Comparison of ENCODE assay signal across 8 cellular contexts in the genomic region with DNA sequence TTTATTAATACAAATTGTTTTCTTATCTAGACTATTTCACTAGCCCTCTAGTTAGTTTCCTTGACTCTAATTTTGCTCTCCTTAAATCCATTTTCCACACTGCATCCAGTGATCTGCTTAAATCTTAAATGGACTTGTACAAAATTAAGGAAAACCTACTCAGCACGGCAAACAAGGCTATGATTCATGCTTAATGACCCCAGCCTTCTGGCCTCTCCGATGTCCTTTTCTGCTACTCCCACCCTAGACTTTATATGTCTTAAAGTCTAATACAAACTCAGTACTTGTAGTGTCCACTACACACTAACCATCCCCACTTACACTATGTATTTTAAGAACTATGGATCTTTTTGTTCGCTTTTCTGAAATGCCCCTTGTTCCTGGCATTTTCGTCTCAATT. TPM values are rescaled to one million over a fixed set of nuclear protein-coding genes. Genes with fewer than 3 reads are reported as not detected.
DNase-seq lines count a peak whose midpoint lies in the region; ATAC-seq, FAIRE-seq and TF ChIP-seq lines count a peak whose summit lies in the region.
"Had no signal": no experiment of that assay in that cellular context is flagged by ENCODE, and none has a peak within 500 bp of the region (broad histone marks: within the 10 kb centered on the region; RNA-seq: fewer than 3 reads in every experiment).

No MANE protein-coding gene starts in this region.

- H4K20me1 ChIP-seq in fibroblast of lung (ENCODE audit: control insufficient read depth, extremely low read depth, insufficient read depth, low read length): no peaks in the 10 kb centered on the region

- H3K4me2 ChIP-seq in fibroblast of lung (ENCODE audit: extremely low read depth, insufficient read depth, low read length): peak overlapping the region; percentile 82

- ATAC-seq in HG03139 (IDR thresholded peaks at IDR 0.05; ENCODE audit: unreplicated experiment): no peak

- H3K36me3 ChIP-seq in fibroblast of lung (ENCODE audit: control insufficient read depth, insufficient read depth, low read length): no peaks in the 10 kb centered on the region

- H3K9me3 ChIP-seq in fibroblast of lung (ENCODE audit: control insufficient read depth, insufficient read depth, low read depth, low read length): no peaks in the 10 kb centered on the region

- peaks cover 79% of the 10 kb centered on the region for H3K79me2 ChIP-seq in fibroblast of lung (ENCODE audit: control insufficient read depth, insufficient read depth, low read length)

- DNase-seq in RCC 7860 (ENCODE audit: low spot score) (no peak), fibroblast of lung (ENCODE audit: low read depth in 2 of 2) (peak; percentile 53), skeletal muscle cell (ENCODE audit: low read depth) (no peak), H4 (ENCODE audit: low spot score) (no peak), SHP77 treated with DMSO at 0.1 percent for 48 hours (lab: John Stamatoyannopoulos, UW) (no peak)
- DNase-seq: NCI-H146 had no signal

- H3K9ac ChIP-seq in fibroblast of lung (ENCODE audit: insufficient read depth, low read length): no peak overlapping the region

- H3K27ac ChIP-seq in fibroblast of lung (ENCODE audit: insufficient read depth, low read length): peak overlapping the region; percentile 99

- H3K4me3 ChIP-seq in GM08714 (ENCODE audit: low read length) (peak overlapping the region; percentile 80), fibroblast of lung (replicated peaks in 1 of 4; ENCODE audit: control extremely low read depth in 1 of 4, insufficient read depth in 1 of 4, low read depth in 3 of 4, low read length in 4 of 4) (peak overlapping the region; percentile 88 to 99 (median 94)), skeletal muscle cell (ENCODE audit: low read depth, low read length) (peak overlapping the region; percentile 86)

- H2AFZ ChIP-seq in fibroblast of lung (ENCODE audit: low read length): no peak overlapping the region

- H3K27me3 ChIP-seq in fibroblast of lung (ENCODE audit: control insufficient read depth, insufficient read depth, low read length): no peaks in the 10 kb centered on the region

- peaks cover 2% of the 10 kb centered on the region for H3K4me1 ChIP-seq in fibroblast of lung (ENCODE audit: control insufficient read depth, extremely low read depth, insufficient read depth, low read length)

- no peak for TF ChIP-seq CTCF in fibroblast of lung (conservative IDR thresholded peaks at IDR 0.05 in 1 of 2, IDR thresholded peaks at IDR 0.05 in 1 of 2; ENCODE audit: low read depth in 1 of 2, low read length in 2 of 2)

- peak; percentile 68 for FAIRE-seq in RCC 7860 (lab: Jason Lieb, UNC)

RNA-seq across cellular contexts. Expression of a gene that starts 2.2 kb away (rescaled TPM):
- total RNA-seq in fibroblast of lung: 65.2 and 82.6 TPM in 2 replicates
- polyA plus RNA-seq in fibroblast of lung: 54.7 and 56.0 TPM in 2 replicates
- polyA plus RNA-seq in fibroblast of lung (2012): 41.3 and 43.2 TPM in 2 replicates
- polyA minus RNA-seq in fibroblast of lung (ENCODE audit: low replicate concordance): 7.7 and 8.0 TPM in 2 replicates
- 31.7 and 36.6 TPM in 2 replicates for total RNA-seq in H4 (2014; rRNA removed; shearing (Covaris generic))

RNA-seq across cellular contexts. Expression of a gene that starts 2.5 kb away (rescaled TPM):
- 15.4 and 17.2 TPM in 2 replicates for total RNA-seq in fibroblast of lung
- 3.1 and 6.6 TPM in 2 replicates for polyA plus RNA-seq in fibroblast of lung
- 3.6 and 6.2 TPM in 2 replicates for polyA plus RNA-seq in fibroblast of lung (2012)
- polyA minus RNA-seq in fibroblast of lung (ENCODE audit: low replicate concordance): 0.11 TPM in 1 of 2 replicates, not detected in the other
- total RNA-seq in H4 (2014; rRNA removed; shearing (Covaris generic)): 2.3 and 3.3 TPM in 2 replicates

Comparison
In these comparisons a context has a peak if more than half of its experiments do, and no peak if none do; other contexts are left out.
1. DNase-seq: peak in fibroblast of lung (2 of 2); none in RCC 7860 (single experiment), skeletal muscle cell (single experiment), H4 (single experiment) and SHP77 treated with DMSO at 0.1 percent for 48 hours (single experiment).
2. Peak in every context shown above with its lines, with median percentiles within 50 percentile points of each other: H3K4me3 ChIP-seq.